25 cellular contexts compared by ENCODE assay signal in genomic region chr2:60127191-60127590, GRCh38.
"Had no signal": no experiment of that assay in that cellular context is flagged by ENCODE, and none has a peak within 500 bp of the region (broad histone marks: within the 10 kb centered on the region; RNA-seq: fewer than 3 reads in every experiment).

No MANE protein-coding gene starts in this region.

- H3K27me3 Mint-ChIP-seq: naive B cell had no signal

- H3K4me1 ChIP-seq: esophagus squamous epithelium, gastrocnemius medialis, heart right ventricle, left lung, lower lobe of right lung had no signal

- H3K36me3 Mint-ChIP-seq: mesothelial cell of epicardium had no signal

- DNase-seq: dermis blood vessel endothelial cell; dorsolateral prefrontal cortex; effector CD4-positive, alpha-beta T cell; effector memory CD4-positive, alpha-beta T cell; esophagus squamous epithelium; foreskin fibroblast; foreskin melanocyte; gastrocnemius medialis; glutamatergic neuron; head of caudate nucleus; heart right ventricle; hippocampal formation; left cardiac atrium; left lung; left ventricle myocardium superior; lower lobe of right lung; mesenchymal stem cell; mucosa of descending colon; naive B cell had no signal

- H3K4me3 ChIP-seq: coronary artery, dorsolateral prefrontal cortex, esophagus squamous epithelium, gastrocnemius medialis, heart right ventricle, left lung, lower lobe of right lung, mucosa of descending colon had no signal

- FAIRE-seq: colon, endothelial cell of umbilical vein, islet of Langerhans, keratinocyte had no signal

- H3K4me1 Mint-ChIP-seq: mesothelial cell of epicardium, naive B cell had no signal

- ATAC-seq: gastrocnemius medialis, heart right ventricle, left cardiac atrium, left lung, left ventricle myocardium superior, lower lobe of right lung, mucosa of descending colon had no signal

- H3K4me3 Mint-ChIP-seq: mesothelial cell of epicardium, naive B cell had no signal

- H3K27ac ChIP-seq: coronary artery, dorsolateral prefrontal cortex, esophagus squamous epithelium, gastrocnemius medialis, heart right ventricle, left lung, lower lobe of right lung had no signal

- H3K27me3 ChIP-seq: dorsolateral prefrontal cortex, esophagus squamous epithelium, gastrocnemius medialis, heart right ventricle, left lung had no signal

- H3K36me3 ChIP-seq: esophagus squamous epithelium, gastrocnemius medialis, heart right ventricle, left lung, lower lobe of right lung had no signal

- H3K27ac Mint-ChIP-seq: mesothelial cell of epicardium had no signal

- H3K9me3 ChIP-seq: gastrocnemius medialis, lower lobe of right lung, mucosa of descending colon had no signal
